2 cellular contexts compared by ENCODE assay signal in genomic region chr4:189983916-189984526, GRCh38. TPM values are rescaled to one million over a fixed set of nuclear protein-coding genes. Genes with fewer than 3 reads are reported as not detected.
"Had no signal": no experiment of that assay in that cellular context is flagged by ENCODE, and none has a peak within 500 bp of the region (broad histone marks: within the 10 kb centered on the region; RNA-seq: fewer than 3 reads in every experiment).

No MANE protein-coding gene starts in this region.

RNA-seq across cellular contexts. Expression of gene FRG2, which starts 43.0 kb away (rescaled TPM):
- total RNA-seq: G401, GM12878 had no signal
